ENCODE assay signal across 21 cellular contexts in the genomic region with DNA sequence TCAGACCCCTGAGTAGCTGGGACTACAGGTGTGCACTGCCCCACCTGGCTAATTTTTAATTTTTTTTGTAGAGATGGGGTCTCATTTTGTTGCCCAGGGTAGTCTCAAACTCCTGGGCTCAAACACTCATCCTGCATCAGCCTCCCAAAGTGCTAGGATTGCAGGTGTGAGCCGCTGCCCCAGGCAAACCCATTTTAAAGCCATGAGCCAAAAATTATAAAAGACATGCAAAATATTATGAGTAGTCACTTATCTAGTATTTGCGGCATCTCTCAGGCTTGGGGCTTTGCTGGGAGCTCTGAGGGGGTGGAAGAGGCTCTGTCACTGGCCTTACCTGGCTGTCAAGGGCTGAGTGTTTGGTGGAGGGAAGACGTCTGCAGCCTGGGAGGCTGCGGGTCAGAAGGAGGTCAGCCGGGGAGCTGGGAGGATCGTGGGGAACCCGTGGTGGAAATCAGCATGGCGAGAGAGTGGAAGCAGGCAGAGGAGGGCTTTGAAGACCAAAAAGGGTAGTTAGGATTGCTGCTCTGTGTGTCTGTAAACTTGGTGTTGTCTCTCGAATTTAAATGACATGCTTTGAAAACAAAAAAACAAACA.
DNase-seq lines count a peak whose midpoint lies in the region; TF ChIP-seq lines count a peak whose summit lies in the region.
"Had no signal": no experiment of that assay in that cellular context is flagged by ENCODE, and none has a peak within 500 bp of the region (broad histone marks: within the 10 kb centered on the region; RNA-seq: fewer than 3 reads in every experiment).

No MANE protein-coding gene starts in this region.

- H3K36me3 Mint-ChIP-seq in glutamatergic neuron (ENCODE audit: unreplicated experiment) = no peaks in the 10 kb centered on the region
- no peaks in the 10 kb centered on the region for H3K36me3 Mint-ChIP-seq in progenitor cell of endocrine pancreas (ENCODE audit: insufficient read depth)

- POLR2A ChIA-PET in HEK293 (lab: Yijun Ruan, JAX) = interaction anchor here (0.7 kb wide), 1 partner anchor 472 kb away, joined by 3 read pairs; no protein-coding TSS in a partner anchor

- TF ChIP-seq CTCF in HEK293 (tag by site-specific recombination; IDR thresholded peaks at IDR 0.05) = no peak
- TF ChIP-seq CTCF in glutamatergic neuron (IDR thresholded peaks at IDR 0.05; ENCODE audit: partially characterized antibody, unreplicated experiment) = no peak
- TF ChIP-seq CTCF in progenitor cell of endocrine pancreas (IDR thresholded peaks at IDR 0.05; ENCODE audit: unreplicated experiment) = no peak
- no peak for TF ChIP-seq CTCF in osteoblast (IDR thresholded peaks at IDR 0.05; ENCODE audit: extremely low read depth, low read depth, low read length)

- peaks cover 2% of the 10 kb centered on the region for H3K27me3 Mint-ChIP-seq in glutamatergic neuron (ENCODE audit: unreplicated experiment)
- no peaks in the 10 kb centered on the region for H3K27me3 Mint-ChIP-seq in progenitor cell of endocrine pancreas
- H3K27me3 Mint-ChIP-seq: CD4-positive, alpha-beta memory T cell; IgD-negative memory B cell had no signal

- peaks cover 1% of the 10 kb centered on the region for H3K9me3 Mint-ChIP-seq in glutamatergic neuron (ENCODE audit: unreplicated experiment)
- no peaks in the 10 kb centered on the region for H3K9me3 Mint-ChIP-seq in progenitor cell of endocrine pancreas (ENCODE audit: low read depth)
- H3K9me3 Mint-ChIP-seq: CD4-positive, alpha-beta memory T cell; GM23338; IgD-negative memory B cell had no signal

- DNase-seq in H7 (peak; percentile 58), glutamatergic neuron (no peak), progenitor cell of endocrine pancreas (ENCODE audit: low spot score, unreplicated experiment) (no peak), MV-4-11 (lab: John Stamatoyannopoulos, UW) (no peak), pons (ENCODE audit: low spot score) (no peak), NCI-H2107 (lab: John Stamatoyannopoulos, UW) (no peak), osteoblast (ENCODE audit: insufficient read length, low spot score, missing footprints) (no peak)
- DNase-seq: CD4-positive, alpha-beta memory T cell; DMS153; NCI-H1694; NCI-H2081; NCI-H446; NCI-H526; PC-9; RPMI8226; SHP77 treated with DMSO at 0.1 percent for 48 hours had no signal

- H3K36me3 ChIP-seq in H7 (replicated peaks; ENCODE audit: control insufficient read depth, insufficient read depth, low read length) (no peaks in the 10 kb centered on the region), HEK293 (ENCODE audit: control insufficient read depth in 2 of 2, insufficient read depth in 1 of 2, low read length in 2 of 2) (peaks cover 0 to 4% of the 10 kb centered on the region in 2 experiments; a peak in 1 of 3 replicates), osteoblast (ENCODE audit: insufficient read depth, low read length) (peaks cover 3% of the 10 kb centered on the region)

- no peak overlapping the region for H3K4me3 ChIP-seq in H7 (ENCODE audit: insufficient read depth, low read depth, low read length)
- H3K4me3 ChIP-seq in HEK293 (ENCODE audit: low read depth, low read length) = no peak overlapping the region
- H3K4me3 ChIP-seq in osteoblast (ENCODE audit: insufficient read depth, low read length) = no peak overlapping the region
- H3K4me3 ChIP-seq: BLaER1 treated with 17β-estradiol and CSF1 and Interleukin-3, amounts not matched to agents 10 nM and 100 nM; GM23338; PC-9; SK-N-MC had no signal

- peak overlapping the region; percentile 46 for H3K27ac Mint-ChIP-seq in glutamatergic neuron (ENCODE audit: unreplicated experiment)
- H3K27ac Mint-ChIP-seq in progenitor cell of endocrine pancreas = peak overlapping the region; percentile 53
- H3K27ac Mint-ChIP-seq: CD4-positive, alpha-beta memory T cell had no signal

- H3K79me2 ChIP-seq in osteoblast (ENCODE audit: insufficient read depth, low read length) = no peaks in the 10 kb centered on the region

- H3K4me1 ChIP-seq in HEK293 (ENCODE audit: control insufficient read depth, insufficient read depth, low read length) (no peaks in the 10 kb centered on the region), osteoblast (ENCODE audit: insufficient read depth, low read length) (no peaks in the 10 kb centered on the region)

- H3K9me3 ChIP-seq in HEK293 (ENCODE audit: control insufficient read depth, insufficient read depth, low read depth, low read length) = no peaks in the 10 kb centered on the region
- H3K9me3 ChIP-seq in osteoblast (ENCODE audit: low read depth, low read length) = no peaks in the 10 kb centered on the region
- H3K9me3 ChIP-seq: BLaER1 treated with 17β-estradiol and CSF1 and Interleukin-3, amounts not matched to agents 10 nM and 100 nM had no signal

- H3K4me3 Mint-ChIP-seq in glutamatergic neuron (ENCODE audit: unreplicated experiment) = no peak overlapping the region
- H3K4me3 Mint-ChIP-seq in progenitor cell of endocrine pancreas (ENCODE audit: low read depth) = no peak overlapping the region
- H3K4me3 Mint-ChIP-seq: GM23338, IgD-negative memory B cell had no signal

- H3K4me1 Mint-ChIP-seq in glutamatergic neuron (ENCODE audit: low read depth, unreplicated experiment) = peaks cover 18% of the 10 kb centered on the region
- peaks cover 5% of the 10 kb centered on the region for H3K4me1 Mint-ChIP-seq in progenitor cell of endocrine pancreas (ENCODE audit: low read depth)

- H3K4me2 ChIP-seq in osteoblast (ENCODE audit: insufficient read depth, low read length) = no peak overlapping the region
- H3K4me2 ChIP-seq: GM23338, PC-9 had no signal

- no peaks in the 10 kb centered on the region for H4K20me1 ChIP-seq in osteoblast (ENCODE audit: insufficient read depth, low read length)
- H4K20me1 ChIP-seq: BLaER1 treated with 17β-estradiol and CSF1 and Interleukin-3, amounts not matched to agents 10 nM and 100 nM had no signal

- H3K27me3 ChIP-seq in H7 (ENCODE audit: control insufficient read depth, insufficient read depth, low read length) (no peaks in the 10 kb centered on the region), osteoblast (ENCODE audit: insufficient read depth, low read length) (no peaks in the 10 kb centered on the region)
- H3K27me3 ChIP-seq: BLaER1 treated with 17β-estradiol and CSF1 and Interleukin-3, amounts not matched to agents 10 nM and 100 nM had no signal

- no peak overlapping the region for H2AFZ ChIP-seq in osteoblast (ENCODE audit: low read length)
- H2AFZ ChIP-seq: GM23338, PC-9 had no signal

- no peak overlapping the region for H3K27ac ChIP-seq in HEK293 (ENCODE audit: extremely low read depth, low read depth, low read length)
- no peak overlapping the region for H3K27ac ChIP-seq in osteoblast (ENCODE audit: low read depth, low read length)
- H3K27ac ChIP-seq: BLaER1 treated with 17β-estradiol and CSF1 and Interleukin-3, amounts not matched to agents 10 nM and 100 nM; PC-9; SK-N-MC had no signal

- CTCF ChIA-PET in HEK293 (lab: Yijun Ruan, JAX) = no interaction called here

TF ChIP-seq in HEK293, 187 proteins besides CTCF, POLR2A, EP300 and RAD21:
- peak; percentile 24; the same call in 1 of the 2 replicates for TF ChIP-seq GLIS1 (tag by site-specific recombination; IDR thresholded peaks at IDR 0.05)
- TF ChIP-seq, protein P1, sequence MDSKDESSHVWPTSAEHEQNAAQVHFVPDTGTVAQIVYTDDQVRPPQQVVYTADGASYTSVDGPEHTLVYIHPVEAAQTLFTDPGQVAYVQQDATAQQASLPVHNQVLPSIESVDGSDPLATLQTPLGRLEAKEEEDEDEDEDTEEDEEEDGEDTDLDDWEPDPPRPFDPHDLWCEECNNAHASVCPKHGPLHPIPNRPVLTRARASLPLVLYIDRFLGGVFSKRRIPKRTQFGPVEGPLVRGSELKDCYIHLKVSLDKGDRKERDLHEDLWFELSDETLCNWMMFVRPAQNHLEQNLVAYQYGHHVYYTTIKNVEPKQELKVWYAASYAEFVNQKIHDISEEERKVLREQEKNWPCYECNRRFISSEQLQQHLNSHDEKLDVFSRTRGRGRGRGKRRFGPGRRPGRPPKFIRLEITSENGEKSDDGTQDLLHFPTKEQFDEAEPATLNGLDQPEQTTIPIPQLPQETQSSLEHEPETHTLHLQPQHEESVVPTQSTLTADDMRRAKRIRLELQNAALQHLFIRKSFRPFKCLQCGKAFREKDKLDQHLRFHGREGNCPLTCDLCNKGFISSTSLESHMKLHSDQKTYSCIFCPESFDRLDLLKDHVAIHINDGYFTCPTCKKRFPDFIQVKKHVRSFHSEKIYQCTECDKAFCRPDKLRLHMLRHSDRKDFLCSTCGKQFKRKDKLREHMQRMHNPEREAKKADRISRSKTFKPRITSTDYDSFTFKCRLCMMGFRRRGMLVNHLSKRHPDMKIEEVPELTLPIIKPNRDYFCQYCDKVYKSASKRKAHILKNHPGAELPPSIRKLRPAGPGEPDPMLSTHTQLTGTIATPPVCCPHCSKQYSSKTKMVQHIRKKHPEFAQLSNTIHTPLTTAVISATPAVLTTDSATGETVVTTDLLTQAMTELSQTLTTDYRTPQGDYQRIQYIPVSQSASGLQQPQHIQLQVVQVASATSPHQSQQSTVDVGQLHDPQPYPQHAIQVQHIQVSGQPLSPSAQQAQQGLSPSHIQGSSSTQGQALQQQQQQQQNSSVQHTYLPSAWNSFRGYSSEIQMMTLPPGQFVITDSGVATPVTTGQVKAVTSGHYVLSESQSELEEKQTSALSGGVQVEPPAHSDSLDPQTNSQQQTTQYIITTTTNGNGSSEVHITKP (tag by site-specific recombination; IDR thresholded peaks at IDR 0.05) = no peak
